Comparison of ENCODE assay signal across 29 cellular contexts in genomic region chr12:60830381-60830780, GRCh38.
"Had no signal": no experiment of that assay in that cellular context is flagged by ENCODE, and none has a peak within 500 bp of the region (broad histone marks: within the 10 kb centered on the region; RNA-seq: fewer than 3 reads in every experiment).

No MANE protein-coding gene starts in this region.

- H3K36me3 Mint-ChIP-seq: activated CD4-positive, alpha-beta memory T cell treated with anti-CD3 and anti-CD28 coated beads for 36 hours; activated naive CD8-positive, alpha-beta T cell treated with anti-CD3 and anti-CD28 coated beads, Interleukin-2, amount 10 ng/mL, durations not matched to agents 7 days and 5 days; memory B cell had no signal

- H3K4me3 Mint-ChIP-seq: activated B cell treated with CpG ODN at 0.5 μM for 24 hours; activated CD4-positive, alpha-beta memory T cell treated with anti-CD3 and anti-CD28 coated beads for 36 hours; activated naive CD4-positive, alpha-beta T cell treated with anti-CD3 and anti-CD28 coated beads for 36 hours; activated naive CD8-positive, alpha-beta T cell treated with anti-CD3 and anti-CD28 coated beads, Interleukin-2, amount 10 ng/mL, durations not matched to agents 7 days and 5 days; activated T-cell treated with anti-CD3 and anti-CD28 coated beads, Interleukin-2, amount 50 U/mL, for 72 hours; effector memory CD8-positive, alpha-beta T cell; memory B cell; nephron; T-helper 1 cell treated with Interleukin-12 subunit alpha and Interleukin-12 subunit beta and Interleukin-4 antibody, amounts not matched to agents 30 μg/mL and 1 μg/mL, for 36 hours had no signal

- H3K27me3 Mint-ChIP-seq: activated B cell treated with CpG ODN at 0.5 μM for 24 hours; activated CD4-positive, alpha-beta memory T cell treated with anti-CD3 and anti-CD28 coated beads for 36 hours; activated naive CD8-positive, alpha-beta T cell treated with anti-CD3 and anti-CD28 coated beads, Interleukin-2, amount 10 ng/mL, durations not matched to agents 7 days and 5 days; effector memory CD8-positive, alpha-beta T cell; memory B cell had no signal

- H3K27me3 ChIP-seq: colonic mucosa, dorsolateral prefrontal cortex, pancreas, right atrium auricular region, spleen, testis, uterus had no signal

- FAIRE-seq: islet of Langerhans, pancreas had no signal

- H3K9me3 ChIP-seq: colonic mucosa, pancreas, psoas muscle, right atrium auricular region, testis, uterus had no signal

- H3K27ac Mint-ChIP-seq: activated B cell treated with CpG ODN at 0.5 μM for 24 hours; activated CD4-positive, alpha-beta memory T cell treated with anti-CD3 and anti-CD28 coated beads for 36 hours; activated naive CD4-positive, alpha-beta T cell treated with anti-CD3 and anti-CD28 coated beads for 36 hours; activated naive CD8-positive, alpha-beta T cell treated with anti-CD3 and anti-CD28 coated beads, Interleukin-2, amount 10 ng/mL, durations not matched to agents 7 days and 5 days; activated T-cell treated with anti-CD3 and anti-CD28 coated beads, Interleukin-2, amount 50 U/mL, for 72 hours; effector memory CD8-positive, alpha-beta T cell; memory B cell; nephron; T-helper 1 cell treated with Interleukin-12 subunit alpha and Interleukin-12 subunit beta and Interleukin-4 antibody, amounts not matched to agents 30 μg/mL and 1 μg/mL, for 36 hours had no signal

- H3K4me1 ChIP-seq: colonic mucosa, pancreas, psoas muscle, right atrium auricular region, spleen, testis, uterus had no signal

- H3K4me1 Mint-ChIP-seq: activated B cell treated with CpG ODN at 0.5 μM for 24 hours; activated naive CD8-positive, alpha-beta T cell treated with anti-CD3 and anti-CD28 coated beads, Interleukin-2, amount 10 ng/mL, durations not matched to agents 7 days and 5 days; memory B cell; nephron had no signal

- DNase-seq: activated B cell treated with CpG ODN at 0.5 μM for 24 hours; activated CD4-positive, alpha-beta memory T cell treated with anti-CD3 and anti-CD28 coated beads for 36 hours; activated CD4-positive, alpha-beta T cell treated with anti-CD3 and anti-CD28 coated beads for 4 hours; activated effector memory CD4-positive, alpha-beta T cell treated with Interleukin-2 at 50 U/mL for 16 hours; activated naive CD4-positive, alpha-beta T cell treated with anti-CD3 and anti-CD28 coated beads for 36 hours; activated naive CD8-positive, alpha-beta T cell treated with anti-CD3 and anti-CD28 coated beads, Interleukin-2, amount 10 ng/mL, durations not matched to agents 7 days and 5 days; activated T-cell treated with anti-CD3 and anti-CD28 coated beads, Interleukin-2, amount 50 U/mL, for 72 hours; amygdala; central memory CD4-positive, alpha-beta T cell; colonic mucosa; dorsolateral prefrontal cortex; effector memory CD8-positive, alpha-beta T cell; foreskin melanocyte; hippocampal formation; left cardiac atrium; pancreas; psoas muscle; spleen; stimulated activated CD4-positive, alpha-beta T cell treated with anti-CD3 and anti-CD28 coated beads, Interleukin-4, amount 100 ng/mL, for 1 hour; stimulated activated naive CD4-positive, alpha-beta T cell; T1000; testis; trophoblast cell; uterus had no signal

- H3K9me3 Mint-ChIP-seq: activated CD4-positive, alpha-beta memory T cell treated with anti-CD3 and anti-CD28 coated beads for 36 hours; nephron had no signal

- H3K36me3 ChIP-seq: colonic mucosa, pancreas, right atrium auricular region, spleen, uterus had no signal

- H3K4me3 ChIP-seq: colonic mucosa, dorsolateral prefrontal cortex, pancreas, psoas muscle, right atrium auricular region, spleen, testis, uterus had no signal
